9 cellular contexts compared by ENCODE assay signal in genomic region chr2:111662771-111663470, GRCh38.
DNase-seq lines count a peak whose midpoint lies in the region; ATAC-seq and TF ChIP-seq lines count a peak whose summit lies in the region.
"Had no signal": no experiment of that assay in that cellular context is flagged by ENCODE, and none has a peak within 500 bp of the region (broad histone marks: within the 10 kb centered on the region; RNA-seq: fewer than 3 reads in every experiment).

No MANE protein-coding gene starts in this region.

- 65% methylated on average over 3 of the region's 7 CpGs for WGBS in esophagus muscularis mucosa

- no peaks in the 10 kb centered on the region for H3K27me3 ChIP-seq in Caco-2 (replicated peaks; ENCODE audit: control insufficient read depth, insufficient read depth, low read length)
- no peaks in the 10 kb centered on the region for H3K27me3 ChIP-seq in MG63
- no peaks in the 10 kb centered on the region for H3K27me3 ChIP-seq in esophagus muscularis mucosa
- no peaks in the 10 kb centered on the region for H3K27me3 ChIP-seq in dorsolateral prefrontal cortex

- H3K9me3 ChIP-seq in Caco-2 (no peaks in the 10 kb centered on the region), MG63 (no peaks in the 10 kb centered on the region), esophagus muscularis mucosa (no peaks in the 10 kb centered on the region)

- TF ChIP-seq EP300 in esophagus muscularis mucosa (IDR thresholded peaks at IDR 0.05): no peak

- peaks cover 30% of the 10 kb centered on the region for H3K4me1 ChIP-seq in Caco-2
- H3K4me1 ChIP-seq in esophagus muscularis mucosa: peaks cover 0 to 27% (median 21%) of the 10 kb centered on the region in 4 donors

- H3K4me3 ChIP-seq in Caco-2 (ENCODE audit: low read depth, low read length) (no peak overlapping the region), MG63 (no peak overlapping the region), esophagus muscularis mucosa (no peak overlapping the region), dorsolateral prefrontal cortex (no peak overlapping the region)

- peak; percentile 64 for ATAC-seq in GM19452 (IDR thresholded peaks at IDR 0.05; ENCODE audit: unreplicated experiment)

- peaks cover 29% of the 10 kb centered on the region for H3K4me1 Mint-ChIP-seq in Caco-2 (ENCODE audit: low read depth, unreplicated experiment)

- BruUV-seq in Caco-2 (replicated peaks; lab: Mats Ljungman, UMichigan): no TSS peak

- CTCF ChIA-PET in Caco-2 (lab: Charles Lee): no interaction called here

- H3K9me3 Mint-ChIP-seq in Caco-2 (ENCODE audit: unreplicated experiment): no peaks in the 10 kb centered on the region
- H3K9me3 Mint-ChIP-seq: naive thymus-derived CD4-positive, alpha-beta T cell had no signal

- H3K4me3 Mint-ChIP-seq in Caco-2 (ENCODE audit: unreplicated experiment): no peak overlapping the region

- POLR2A ChIA-PET in Caco-2 (lab: Charles Lee): no interaction called here

- DNase-seq in Caco-2: no peak
- peak; percentile 36 for DNase-seq in MG63
- DNase-seq in esophagus muscularis mucosa (ENCODE audit: extremely low spot score): peak; percentile 64
- no peak for DNase-seq in dorsolateral prefrontal cortex
- no peak for DNase-seq in HCEC 1CT
- no peak for DNase-seq in SHP77 (lab: John Stamatoyannopoulos, UW)
- no peak for DNase-seq in NCI-H2227 treated with DMSO at 0.1 percent for 48 hours (lab: John Stamatoyannopoulos, UW)

- H3K36me3 Mint-ChIP-seq in Caco-2 (ENCODE audit: insufficient read depth, unreplicated experiment): peaks cover 7% of the 10 kb centered on the region
- H3K36me3 Mint-ChIP-seq: naive thymus-derived CD4-positive, alpha-beta T cell had no signal

- no peaks in the 10 kb centered on the region for H3K27me3 Mint-ChIP-seq in Caco-2 (ENCODE audit: insufficient read depth, unreplicated experiment)

- peak overlapping the region; percentile 39 for H3K27ac Mint-ChIP-seq in Caco-2 (ENCODE audit: unreplicated experiment)

- TF ChIP-seq CTCF in Caco-2 (IDR thresholded peaks at IDR 0.05; ENCODE audit: insufficient read depth in 1 of 2, low read depth in 1 of 2, low read length in 1 of 2, severe bottlenecking in 1 of 2, unreplicated experiment in 1 of 2): no peak
- TF ChIP-seq CTCF in esophagus muscularis mucosa (IDR thresholded peaks at IDR 0.05): no peak
- no peak for TF ChIP-seq CTCF in dorsolateral prefrontal cortex (IDR thresholded peaks at IDR 0.05 in 54 of 56, conservative IDR thresholded peaks at IDR 0.05 in 2 of 56; ENCODE audit: low read depth in 1 of 56, partially characterized antibody in 56 of 56)

- H3K36me3 ChIP-seq in Caco-2 (ENCODE audit: control insufficient read depth, insufficient read depth, low read length) (no peaks in the 10 kb centered on the region; the same call in 1 of the 2 replicates), MG63 (no peaks in the 10 kb centered on the region), esophagus muscularis mucosa (no peaks in the 10 kb centered on the region)

- H3K27ac ChIP-seq in esophagus muscularis mucosa (replicated peaks in 1 of 4) (no peak overlapping the region), dorsolateral prefrontal cortex (no peak overlapping the region)

- intact Hi-C loops in Caco-2 (cut with micrococcal nuclease; ENCODE audit: unreplicated experiment) (loop anchor here (5.0 kb wide), 1 partner anchor 181 kb away; no protein-coding TSS in a partner anchor), esophagus muscularis mucosa (cut with DNase I) (no loop called here), dorsolateral prefrontal cortex (cut with DNase I) (no loop called here)

- no peak for TF ChIP-seq POLR2A in esophagus muscularis mucosa (IDR thresholded peaks at IDR 0.05; ENCODE audit: low read depth)

Comparison
In these comparisons a context has a peak if more than half of its experiments do, and no peak if none do; other contexts are left out.
1. DNase-seq: peak in MG63 (single experiment) and esophagus muscularis mucosa (single experiment); none in Caco-2 (0 of 2), dorsolateral prefrontal cortex (0 of 10), HCEC 1CT (single experiment), SHP77 (0 of 2) and NCI-H2227 treated with DMSO at 0.1 percent for 48 hours (single experiment).